In the genomic region with DNA sequence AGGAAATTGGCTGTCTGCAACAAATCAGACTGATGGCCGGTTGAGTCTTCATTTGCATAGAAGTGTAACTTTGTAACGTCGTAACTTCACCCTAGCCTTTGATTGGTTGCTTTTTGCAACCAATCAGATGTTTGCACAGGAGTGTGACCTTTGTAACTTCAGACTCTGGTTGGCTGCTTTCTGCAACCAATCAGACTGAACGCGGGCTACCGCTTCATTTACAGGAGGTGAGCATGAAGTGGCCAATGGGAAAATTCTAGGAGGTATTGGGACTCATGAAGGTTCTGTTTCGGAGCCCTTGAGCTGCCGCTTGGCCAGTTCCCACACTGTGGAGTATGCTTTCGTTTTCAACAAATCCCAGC, we compare ENCODE assay signal across 8 cellular contexts. TPM values are rescaled to one million over a fixed set of nuclear protein-coding genes. Genes with fewer than 3 reads are reported as not detected.
DNase-seq lines count a peak whose midpoint lies in the region; ATAC-seq and TF ChIP-seq lines count a peak whose summit lies in the region.

No MANE protein-coding gene starts in this region.

- H3K4me3 Mint-ChIP-seq in activated naive CD8-positive, alpha-beta T cell treated with anti-CD3 and anti-CD28 coated beads for 36 hours: peak overlapping the region; percentile 88
- peak overlapping the region; percentile 94 for H3K4me3 Mint-ChIP-seq in osteocyte (ENCODE audit: unreplicated experiment)

- peaks cover 39% of the 10 kb centered on the region for H3K9me3 Mint-ChIP-seq in activated naive CD8-positive, alpha-beta T cell treated with anti-CD3 and anti-CD28 coated beads for 36 hours
- peaks cover 23% of the 10 kb centered on the region for H3K9me3 Mint-ChIP-seq in osteocyte (ENCODE audit: unreplicated experiment)

- peak; percentile 32 for ATAC-seq in GM19467 (IDR thresholded peaks at IDR 0.05; ENCODE audit: unreplicated experiment)

- H3K27ac Mint-ChIP-seq in activated naive CD8-positive, alpha-beta T cell treated with anti-CD3 and anti-CD28 coated beads for 36 hours: peak overlapping the region; percentile 95
- peak overlapping the region; percentile 98 for H3K27ac Mint-ChIP-seq in osteocyte (ENCODE audit: unreplicated experiment)

- no peaks in the 10 kb centered on the region for H3K4me1 ChIP-seq in cardiac muscle cell (ENCODE audit: low read depth)

- no peaks in the 10 kb centered on the region for H3K27me3 Mint-ChIP-seq in activated naive CD8-positive, alpha-beta T cell treated with anti-CD3 and anti-CD28 coated beads for 36 hours
- no peaks in the 10 kb centered on the region for H3K27me3 Mint-ChIP-seq in osteocyte (ENCODE audit: unreplicated experiment)

- DNase-seq in DMS 273 (lab: John Stamatoyannopoulos, UW; ENCODE audit: unreplicated experiment) (peak; percentile 91), HK-2 (ENCODE audit: unreplicated experiment) (peak; percentile 73), NOMO-1 treated with DMSO at 0.1 percent for 48 hours (lab: John Stamatoyannopoulos, UW; ENCODE audit: unreplicated experiment) (peak; percentile 60), cardiac muscle cell (ENCODE audit: low read depth in 1 of 2, low spot score in 1 of 2) (peak; percentile 48 to 91), osteocyte (ENCODE audit: extremely low spot score, unreplicated experiment) (no peak), NCI-H1048 (lab: John Stamatoyannopoulos, UW) (no peak)
- peak; percentile 64 for DNase-seq in activated naive CD8-positive, alpha-beta T cell treated with anti-CD3 and anti-CD28 coated beads for 36 hours

- peak overlapping the region; percentile 89 for H3K27ac ChIP-seq in cardiac muscle cell

- H3K4me3 ChIP-seq in cardiac muscle cell: peak overlapping the region; percentile 58

- H3K36me3 ChIP-seq in cardiac muscle cell: no peaks in the 10 kb centered on the region

- TF ChIP-seq CTCF in cardiac muscle cell (IDR thresholded peaks at IDR 0.05; ENCODE audit: low read depth, low read length) (no peak), osteocyte (IDR thresholded peaks at IDR 0.05) (no peak)

- H3K9me3 ChIP-seq in cardiac muscle cell (ENCODE audit: low read depth): no peaks in the 10 kb centered on the region

- no peaks in the 10 kb centered on the region for H3K27me3 ChIP-seq in cardiac muscle cell

- H3K4me1 Mint-ChIP-seq in activated naive CD8-positive, alpha-beta T cell treated with anti-CD3 and anti-CD28 coated beads for 36 hours: peaks cover 17% of the 10 kb centered on the region
- H3K4me1 Mint-ChIP-seq in osteocyte (ENCODE audit: unreplicated experiment): peaks cover 17% of the 10 kb centered on the region

- H3K36me3 Mint-ChIP-seq in activated naive CD8-positive, alpha-beta T cell treated with anti-CD3 and anti-CD28 coated beads for 36 hours: peaks cover 54% of the 10 kb centered on the region
- peaks cover 31% of the 10 kb centered on the region for H3K36me3 Mint-ChIP-seq in osteocyte (ENCODE audit: unreplicated experiment)

RNA-seq across cellular contexts. Expression of a gene that starts 0.4 kb away (rescaled TPM):
- 10 to 100 TPM; 13.0 to 14.9 TPM for total RNA-seq in activated naive CD8-positive, alpha-beta T cell treated with anti-CD3 and anti-CD28 coated beads for 36 hours
- 3.1 and 3.4 TPM in 2 replicates for total RNA-seq in cardiac muscle cell
- 5.1 and 7.4 TPM in 2 replicates for polyA plus RNA-seq in cardiac muscle cell
- 24.1 and 28.0 TPM in 2 replicates for total RNA-seq in osteocyte

RNA-seq across cellular contexts. Expression of a gene that starts 13.9 kb away (rescaled TPM):
- 1 to 10 TPM; 4.6 to 5.1 TPM for total RNA-seq in activated naive CD8-positive, alpha-beta T cell treated with anti-CD3 and anti-CD28 coated beads for 36 hours
- 17.1 and 20.9 TPM in 2 replicates for total RNA-seq in cardiac muscle cell
- 3.2 and 5.5 TPM in 2 replicates for polyA plus RNA-seq in cardiac muscle cell
- 6.4 and 7.7 TPM in 2 replicates for total RNA-seq in osteocyte

RNA-seq across cellular contexts. Expression of a gene that starts 39.3 kb away (rescaled TPM):
- 1 to 10 TPM in 1 of 2 experiments, under 1 TPM in 1; 0.74 to 1.0 TPM for total RNA-seq in activated naive CD8-positive, alpha-beta T cell treated with anti-CD3 and anti-CD28 coated beads for 36 hours
- total RNA-seq in cardiac muscle cell: 2.9 and 3.9 TPM in 2 replicates
- 3.6 and 3.7 TPM in 2 replicates for polyA plus RNA-seq in cardiac muscle cell
- 5.9 and 6.6 TPM in 2 replicates for total RNA-seq in osteocyte

Comparison
In these comparisons a context has a peak if more than half of its experiments do, and no peak if none do; other contexts are left out.
1. DNase-seq: peak in DMS 273 (single experiment), HK-2 (single experiment), NOMO-1 treated with DMSO at 0.1 percent for 48 hours (single experiment), activated naive CD8-positive, alpha-beta T cell treated with anti-CD3 and anti-CD28 coated beads for 36 hours (single experiment) and cardiac muscle cell (2 of 2); none in osteocyte (single experiment) and NCI-H1048 (single experiment).